Comparison of ENCODE assay signal across 1 cellular context in the genomic region with DNA sequence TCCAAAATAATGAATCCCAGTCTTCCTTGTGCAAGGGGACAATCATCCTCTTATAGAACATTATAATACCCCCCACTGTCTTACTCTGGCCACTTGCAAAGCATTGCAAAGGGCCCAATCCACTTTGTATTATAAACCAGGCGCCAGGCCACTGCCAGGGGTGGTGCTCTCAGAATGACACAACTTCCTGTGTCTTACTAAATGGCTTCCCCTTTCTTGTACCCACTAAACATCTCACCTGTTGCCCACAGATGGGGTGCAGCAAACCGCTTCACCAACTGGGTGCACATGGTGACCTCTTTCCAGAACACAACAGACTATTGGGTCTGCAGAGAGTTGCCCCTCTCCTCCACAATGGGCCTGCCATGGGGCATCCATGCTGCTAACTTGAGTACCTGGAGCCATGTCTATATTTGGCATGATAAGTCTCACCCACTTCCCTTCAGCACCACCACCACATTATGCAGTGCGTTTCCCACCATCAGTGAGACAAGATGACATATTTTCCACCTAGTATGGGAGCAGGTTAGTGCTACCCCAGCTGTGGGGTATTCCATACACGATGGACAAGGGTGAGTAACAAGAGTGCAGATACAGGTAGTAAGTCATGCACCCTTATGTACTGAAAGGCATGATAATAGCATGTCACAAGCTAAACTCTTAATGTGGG.
TF ChIP-seq lines count a peak whose summit lies in the region.

No MANE protein-coding gene starts in this region.

TF ChIP-seq in HCT116, 20 proteins besides CTCF, POLR2A, EP300 and RAD21:
- 0 out of 2 replicates have a peak, but pooled peaks have one; percentile 9 for TF ChIP-seq POLR2AphosphoS5 (IDR thresholded peaks at IDR 0.05; ENCODE audit: low read depth, low read length)
- no peak for TF ChIP-seq FOSL1 (IDR thresholded peaks at IDR 0.05; ENCODE audit: low read depth)
